11 cellular contexts compared by ENCODE assay signal in the genomic region with DNA sequence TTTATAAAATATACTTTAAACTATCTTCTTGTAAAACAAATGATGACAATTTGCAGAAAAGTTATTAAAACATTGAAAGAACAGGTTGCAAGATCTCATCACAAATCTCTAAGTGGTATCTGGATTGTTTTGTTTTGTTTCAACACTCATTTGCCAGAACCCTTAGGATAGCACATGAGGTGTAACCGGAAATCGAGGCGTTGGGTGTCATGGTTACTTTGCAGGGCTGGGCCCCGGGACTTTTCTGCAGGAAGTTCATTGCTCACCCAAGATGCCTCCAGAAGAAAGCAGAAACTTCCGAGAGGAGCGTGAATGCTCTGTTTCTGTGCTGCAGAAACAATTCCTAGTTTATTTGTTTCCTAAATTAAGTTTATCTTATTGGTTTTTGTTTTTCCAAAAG. TPM values are rescaled to one million over a fixed set of nuclear protein-coding genes. Genes with fewer than 3 reads are reported as not detected.
A peak's percentile ranks its signal among the peaks of the same experiment; 100 is the strongest.
DNase-seq lines count a peak whose midpoint lies in the region; ATAC-seq and TF ChIP-seq lines count a peak whose summit lies in the region.
"Had no signal": no experiment of that assay in that cellular context is flagged by ENCODE, and none has a peak within 500 bp of the region (broad histone marks: within the 10 kb centered on the region; RNA-seq: fewer than 3 reads in every experiment).

No MANE protein-coding gene starts in this region.

- TF ChIP-seq POLR2A in thyroid gland (IDR thresholded peaks at IDR 0.05) = no peak

- H3K36me3 ChIP-seq in thyroid gland = no peaks in the 10 kb centered on the region

- peak overlapping the region; percentile 81 for H3K27ac Mint-ChIP-seq in T-helper 17 cell
- H3K27ac Mint-ChIP-seq: activated T-helper 2 cell treated with anti-CD3 and anti-CD28 coated beads, Interferon-gamma antibody, Interleukin-2, Interleukin-4, amounts not matched to agents 10 μg/mL and 5 μg/mL and 100 μg/mL, durations not matched to agents 14 hours and 24 hours and 36 hours had no signal

- peaks cover 3% of the 10 kb centered on the region for H3K36me3 Mint-ChIP-seq in T-helper 17 cell (ENCODE audit: low read depth)

- DNase-seq in activated effector memory CD4-positive, alpha-beta T cell treated with anti-CD3 and anti-CD28 coated beads, Interleukin-2, amount 50 U/mL, for 16 hours = peak; percentile 72
- DNase-seq in activated effector memory CD4-positive, alpha-beta T cell treated with Interleukin-2 at 50 U/mL for 16 hours = no peak
- no peak for DNase-seq in T-helper 17 cell
- peak; percentile 63 for DNase-seq in foreskin melanocyte
- DNase-seq in thyroid gland = no peak
- no peak for DNase-seq in activated CD4-positive, CD25-positive, alpha-beta regulatory T cell treated with anti-CD3 and anti-CD28 coated beads, Interleukin-2, amount 50 U/mL, for 72 hours
- DNase-seq in inferior parietal cortex (ENCODE audit: extremely low spot score) = no peak
- DNase-seq: midbrain, SHP77 treated with DMSO at 0.1 percent for 48 hours had no signal

- H3K27me3 Mint-ChIP-seq in T-helper 17 cell = no peaks in the 10 kb centered on the region

- H3K4me1 Mint-ChIP-seq in T-helper 17 cell = peaks cover 21% of the 10 kb centered on the region

- H3K27me3 ChIP-seq in thyroid gland = no peaks in the 10 kb centered on the region

- no peak for TF ChIP-seq CTCF in thyroid gland (IDR thresholded peaks at IDR 0.05)

- H3K27ac ChIP-seq in thyroid gland = peak overlapping the region in 2 of 3 donors; percentile 12 to 90

- peak overlapping the region; percentile 19 for H3K4me3 Mint-ChIP-seq in T-helper 17 cell

- intact Hi-C loops in thyroid gland (cut with DNase I) = no loop called here

- 65 to 68% methylated on average over 6 of the region's 6 CpGs for WGBS in thyroid gland, 2 donors

- H3K4me3 ChIP-seq in thyroid gland (replicated peaks in 1 of 3) = no peak overlapping the region

- peaks cover 0 to 12% of the 10 kb centered on the region in 2 donors for H3K4me1 ChIP-seq in thyroid gland

- H3K9me3 ChIP-seq in T-helper 17 cell (ENCODE audit: control insufficient read depth, low read length, poor library complexity, severe bottlenecking) = no peaks in the 10 kb centered on the region
- no peaks in the 10 kb centered on the region for H3K9me3 ChIP-seq in thyroid gland

- ATAC-seq in T-helper 17 cell (no peak), HG02840 (IDR thresholded peaks at IDR 0.05; ENCODE audit: low FRiP score, unreplicated experiment) (no peak)

RNA-seq across cellular contexts. Expression of gene DISC1, which starts 2.5 kb away (rescaled TPM):
- total RNA-seq in T-helper 17 cell (10 to 100 TPM; 16.2 to 17.4 TPM), thyroid gland (10 to 100 TPM in 1 of 4 donors, 1 to 10 TPM in 3; 6.9 to 17.7 (median 9.8) TPM)

Comparison
In these comparisons a context has a peak if more than half of its experiments do, and no peak if none do; other contexts are left out.
1. DNase-seq: peak in activated effector memory CD4-positive, alpha-beta T cell treated with anti-CD3 and anti-CD28 coated beads, Interleukin-2, amount 50 U/mL, for 16 hours (single experiment) and foreskin melanocyte (single experiment); none in activated effector memory CD4-positive, alpha-beta T cell treated with Interleukin-2 at 50 U/mL for 16 hours (single experiment), T-helper 17 cell (0 of 3), thyroid gland (0 of 2), activated CD4-positive, CD25-positive, alpha-beta regulatory T cell treated with anti-CD3 and anti-CD28 coated beads, Interleukin-2, amount 50 U/mL, for 72 hours (single experiment) and inferior parietal cortex (single experiment).